Comparison of ENCODE assay signal across 1 cellular context in genomic region chr11:17353228-17354021, GRCh38.
TF ChIP-seq lines count a peak whose summit lies in the region.

No MANE protein-coding gene starts in this region.

TF ChIP-seq in GM12878, 131 proteins besides CTCF, POLR2A, EP300 and RAD21 (continued from another document):
- TF ChIP-seq IRF5 (IDR thresholded peaks at IDR 0.05; ENCODE audit: borderline replicate concordance) (no peak), HDGF (IDR thresholded peaks at IDR 0.05) (no peak), WRNIP1 (IDR thresholded peaks at IDR 0.05; ENCODE audit: borderline replicate concordance, low read depth, low read length) (no peak), TARDBP (IDR thresholded peaks at IDR 0.05; ENCODE audit: borderline replicate concordance) (no peak), KLF5 (IDR thresholded peaks at IDR 0.05; ENCODE audit: partially characterized antibody) (no peak), JUNB (IDR thresholded peaks at IDR 0.05) (no peak), GATAD2B (conservative IDR thresholded peaks at IDR 0.05; ENCODE audit: low read depth) (0 out of 2 replicates have a peak, but pooled peaks have one; percentile 35), NR2C2 (IDR thresholded peaks at IDR 0.05; ENCODE audit: borderline replicate concordance, control insufficient read depth, insufficient read length, low read depth) (no peak), CREM (IDR thresholded peaks at IDR 0.05; ENCODE audit: low read depth) (no peak), KAT2A (conservative IDR thresholded peaks at IDR 0.05; ENCODE audit: control insufficient read depth, low read depth, low read length) (no peak), ZBTB4 (CRISPR knock-in tag; IDR thresholded peaks at IDR 0.05) (no peak), ZBED1 (IDR thresholded peaks at IDR 0.05; ENCODE audit: borderline replicate concordance) (no peak), USF1 (IDR thresholded peaks at IDR 0.05; ENCODE audit: borderline replicate concordance, extremely low read length, insufficient read depth, low read depth, low read length) (no peak), KDM1A (IDR thresholded peaks at IDR 0.05; ENCODE audit: borderline replicate concordance) (no peak), FOXK2 (IDR thresholded peaks at IDR 0.05) (no peak), HDAC6 (IDR thresholded peaks at IDR 0.05; ENCODE audit: unreplicated experiment) (no peak), RUNX3 (IDR thresholded peaks at IDR 0.05; ENCODE audit: low read length) (peak; percentile 77), RAD51 (IDR thresholded peaks at IDR 0.05) (no peak), RBBP5 (conservative IDR thresholded peaks at IDR 0.05) (no peak), MEF2B (IDR thresholded peaks at IDR 0.05; ENCODE audit: partially characterized antibody, poor library complexity, severe bottlenecking) (no peak), USF2 (IDR thresholded peaks at IDR 0.05; ENCODE audit: borderline replicate concordance, low read depth, low read length) (no peak), IKZF1 (conservative IDR thresholded peaks at IDR 0.05) (peak; percentile 47; the same call in 1 of the 2 replicates), EZH2 (IDR thresholded peaks at IDR 0.05; ENCODE audit: borderline replicate concordance, control insufficient read depth, low read depth, low read length) (0 out of 2 replicates have a peak, but pooled peaks have one; percentile 35), ZNF217 (IDR thresholded peaks at IDR 0.05) (no peak), PKNOX1 (IDR thresholded peaks at IDR 0.05) (no peak), TCF12 (IDR thresholded peaks at IDR 0.05; ENCODE audit: low read depth, low read length) (no peak), CBX5 (IDR thresholded peaks at IDR 0.05; ENCODE audit: low read depth) (no peak), IRF3 (IDR thresholded peaks at IDR 0.05) (no peak), FOXM1 (IDR thresholded peaks at IDR 0.05; ENCODE audit: low read depth, low read length) (no peak), SUZ12 (IDR thresholded peaks at IDR 0.05; ENCODE audit: unreplicated experiment) (peak; percentile 42), NFIC (IDR thresholded peaks at IDR 0.05; ENCODE audit: low read depth, low read length) (no peak), DPF2 (IDR thresholded peaks at IDR 0.05) (0 out of 2 replicates have a peak, but pooled peaks have one; percentile 57), BMI1 (IDR thresholded peaks at IDR 0.05; ENCODE audit: borderline replicate concordance) (no peak), EED (IDR thresholded peaks at IDR 0.05; ENCODE audit: low read depth) (peak; percentile 37; the same call in 1 of the 2 replicates), EGR1 (IDR thresholded peaks at IDR 0.05; ENCODE audit: borderline replicate concordance in 1 of 2, low read depth in 2 of 2, low read length in 2 of 2) (peak in 1 of 2 experiments; percentile 36; a peak in 1 of 3 replicates), CHD4 (IDR thresholded peaks at IDR 0.05) (no peak), PAX5 (IDR thresholded peaks at IDR 0.05; ENCODE audit: borderline replicate concordance, low read depth, low read length) (no peak), SMC3 (IDR thresholded peaks at IDR 0.05; ENCODE audit: borderline replicate concordance, low read length) (no peak), SMARCA5 (IDR thresholded peaks at IDR 0.05) (no peak), SIN3A (IDR thresholded peaks at IDR 0.05; ENCODE audit: low read depth, low read length) (no peak), NR2F1 (conservative IDR thresholded peaks at IDR 0.05) (no peak), MAX (IDR thresholded peaks at IDR 0.05; ENCODE audit: low read depth, low read length) (no peak), REST (IDR thresholded peaks at IDR 0.05; ENCODE audit: low read depth, low read length) (no peak)
